8 cellular contexts compared by ENCODE assay signal in the genomic region with DNA sequence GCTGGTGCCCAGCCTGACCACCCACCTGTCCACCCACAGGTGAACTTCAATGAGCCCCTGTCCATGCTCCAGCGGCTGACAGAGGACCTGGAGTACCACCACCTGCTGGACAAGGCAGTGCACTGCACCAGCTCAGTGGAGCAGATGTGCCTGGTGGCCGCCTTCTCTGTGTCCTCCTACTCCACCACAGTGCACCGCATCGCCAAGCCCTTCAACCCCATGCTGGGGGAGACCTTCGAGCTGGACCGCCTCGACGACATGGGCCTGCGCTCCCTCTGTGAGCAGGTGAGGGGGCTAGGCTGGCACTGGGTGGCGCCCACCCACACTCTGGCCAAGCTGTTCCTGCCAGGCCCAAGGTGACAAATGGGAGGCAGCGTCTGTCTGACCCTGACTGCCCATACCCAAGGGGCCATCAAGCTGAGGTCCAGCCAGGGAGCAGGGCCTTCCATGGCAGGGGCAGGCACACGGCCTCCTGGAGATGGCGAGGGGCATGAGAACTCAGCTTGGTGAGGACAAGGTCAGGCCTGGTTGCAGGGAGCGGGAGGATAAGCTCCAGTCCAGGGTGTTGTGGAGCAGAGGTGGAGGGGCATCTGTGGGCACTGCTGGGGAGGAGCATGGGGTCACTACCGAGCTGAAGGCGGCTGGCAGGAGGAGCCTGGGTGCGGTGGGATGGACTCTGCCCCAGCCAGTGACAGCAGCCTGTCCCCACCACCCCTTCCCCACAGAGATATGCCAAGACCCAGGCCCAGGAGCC.
DNase-seq lines count a peak whose midpoint lies in the region; ATAC-seq and TF ChIP-seq lines count a peak whose summit lies in the region.

No MANE protein-coding gene starts in this region.

- ATAC-seq in DND-41 (ENCODE audit: insufficient read depth, low read depth) (peak; percentile 68; the same call in 2 of the 3 replicates), Right ventricle myocardium inferior (no peak), gastrocnemius medialis (peak; percentile 56 to 65), HG03039 (IDR thresholded peaks at IDR 0.05; ENCODE audit: unreplicated experiment) (no peak), HG03135 (IDR thresholded peaks at IDR 0.05; ENCODE audit: unreplicated experiment) (no peak)

- peaks cover 20% of the 10 kb centered on the region for H3K4me1 Mint-ChIP-seq in activated T-cell treated with anti-CD3 and anti-CD28 coated beads, Interleukin-2, amount 50 U/mL, for 24 hours (ENCODE audit: low read depth)

- H3K4me3 ChIP-seq in DND-41 (ENCODE audit: low read depth in 1 of 2, low read length in 2 of 2) = no peak overlapping the region
- H3K4me3 ChIP-seq in gastrocnemius medialis = no peak overlapping the region

- H3K36me3 Mint-ChIP-seq in activated T-cell treated with anti-CD3 and anti-CD28 coated beads, Interleukin-2, amount 50 U/mL, for 24 hours (ENCODE audit: low read depth) = peaks cover 11% of the 10 kb centered on the region

- H3K9me3 ChIP-seq in DND-41 (ENCODE audit: insufficient read depth, low read length, severe bottlenecking) (no peaks in the 10 kb centered on the region), gastrocnemius medialis (no peaks in the 10 kb centered on the region)

- DNase-seq in DND-41 (peak; percentile 34), Right ventricle myocardium inferior (ENCODE audit: missing footprints) (peak; percentile 68), gastrocnemius medialis (no peak), SW 1271 (lab: John Stamatoyannopoulos, UW) (no peak)
- DNase-seq in activated T-cell treated with anti-CD3 and anti-CD28 coated beads, Interleukin-2, amount 50 U/mL, for 24 hours = peak; percentile 58

- H3K27me3 ChIP-seq in DND-41 (ENCODE audit: insufficient read depth, low read length, poor library complexity) = peaks cover 11% of the 10 kb centered on the region
- no peaks in the 10 kb centered on the region for H3K27me3 ChIP-seq in gastrocnemius medialis

- no peak overlapping the region for H3K4me2 ChIP-seq in DND-41 (ENCODE audit: insufficient read depth, low read length)

- H3K4me3 Mint-ChIP-seq in activated T-cell treated with anti-CD3 and anti-CD28 coated beads, Interleukin-2, amount 50 U/mL, for 24 hours = no peak overlapping the region

- no peaks in the 10 kb centered on the region for H3K27me3 Mint-ChIP-seq in activated T-cell treated with anti-CD3 and anti-CD28 coated beads, Interleukin-2, amount 50 U/mL, for 24 hours

- in situ Hi-C loops in gastrocnemius medialis (cut with MboI; ENCODE audit: low sequenced_read_pairs in 4 of 4) = no loop called here

- H3K9me3 Mint-ChIP-seq in activated T-cell treated with anti-CD3 and anti-CD28 coated beads, Interleukin-2, amount 50 U/mL, for 24 hours = no peaks in the 10 kb centered on the region

- H3K79me2 ChIP-seq in DND-41 (ENCODE audit: insufficient read depth, low read length) = no peaks in the 10 kb centered on the region

- H3K9ac ChIP-seq in DND-41 (ENCODE audit: low read depth, low read length) = no peak overlapping the region

- H3K36me3 ChIP-seq in DND-41 (ENCODE audit: insufficient read depth, low read length) (no peaks in the 10 kb centered on the region), gastrocnemius medialis (peaks cover 0 to 4% of the 10 kb centered on the region in 2 donors)

- TF ChIP-seq CTCF in DND-41 (IDR thresholded peaks at IDR 0.05; ENCODE audit: borderline replicate concordance, extremely low read depth, low read length, poor library complexity, severe bottlenecking) (peak; percentile 85), LNCAP (IDR thresholded peaks at IDR 0.05) (peak; percentile 96), gastrocnemius medialis (IDR thresholded peaks at IDR 0.05 in 4 of 5, conservative IDR thresholded peaks at IDR 0.05 in 1 of 5) (peak; percentile 41 to 77 (median 61))

- H2AFZ ChIP-seq in DND-41 (ENCODE audit: low read depth, low read length) = no peak overlapping the region

- no peak for TF ChIP-seq POLR2A in gastrocnemius medialis (IDR thresholded peaks at IDR 0.05)

- H3K27ac ChIP-seq in DND-41 (ENCODE audit: low read length) (no peak overlapping the region), gastrocnemius medialis (no peak overlapping the region)

- H3K4me1 ChIP-seq in DND-41 (ENCODE audit: insufficient read depth, low read length) (no peaks in the 10 kb centered on the region; the same call in 1 of the 2 replicates), gastrocnemius medialis (no peaks in the 10 kb centered on the region)

- intact Hi-C loops in Right ventricle myocardium inferior (cut with DNase I) = no loop called here
- intact Hi-C loops in gastrocnemius medialis (cut with DNase I; ENCODE audit: low total_unique reads) = no loop called here

- peaks cover 3% of the 10 kb centered on the region; the same call in 1 of the 2 replicates for H4K20me1 ChIP-seq in DND-41 (ENCODE audit: insufficient read depth, low read length)

- H3K27ac Mint-ChIP-seq in activated T-cell treated with anti-CD3 and anti-CD28 coated beads, Interleukin-2, amount 50 U/mL, for 24 hours = no peak overlapping the region

Comparison
In these comparisons a context has a peak if more than half of its experiments do, and no peak if none do; other contexts are left out.
1. ATAC-seq: peak in DND-41 (single experiment) and gastrocnemius medialis (2 of 2); none in Right ventricle myocardium inferior (single experiment), HG03039 (single experiment) and HG03135 (single experiment).
2. DNase-seq: peak in DND-41 (single experiment), activated T-cell treated with anti-CD3 and anti-CD28 coated beads, Interleukin-2, amount 50 U/mL, for 24 hours (single experiment) and Right ventricle myocardium inferior (single experiment); none in gastrocnemius medialis (0 of 2) and SW 1271 (0 of 2).
3. Peak in every context shown above with its lines, with median percentiles within 50 percentile points of each other: CTCF ChIP-seq.